In the genomic region with DNA sequence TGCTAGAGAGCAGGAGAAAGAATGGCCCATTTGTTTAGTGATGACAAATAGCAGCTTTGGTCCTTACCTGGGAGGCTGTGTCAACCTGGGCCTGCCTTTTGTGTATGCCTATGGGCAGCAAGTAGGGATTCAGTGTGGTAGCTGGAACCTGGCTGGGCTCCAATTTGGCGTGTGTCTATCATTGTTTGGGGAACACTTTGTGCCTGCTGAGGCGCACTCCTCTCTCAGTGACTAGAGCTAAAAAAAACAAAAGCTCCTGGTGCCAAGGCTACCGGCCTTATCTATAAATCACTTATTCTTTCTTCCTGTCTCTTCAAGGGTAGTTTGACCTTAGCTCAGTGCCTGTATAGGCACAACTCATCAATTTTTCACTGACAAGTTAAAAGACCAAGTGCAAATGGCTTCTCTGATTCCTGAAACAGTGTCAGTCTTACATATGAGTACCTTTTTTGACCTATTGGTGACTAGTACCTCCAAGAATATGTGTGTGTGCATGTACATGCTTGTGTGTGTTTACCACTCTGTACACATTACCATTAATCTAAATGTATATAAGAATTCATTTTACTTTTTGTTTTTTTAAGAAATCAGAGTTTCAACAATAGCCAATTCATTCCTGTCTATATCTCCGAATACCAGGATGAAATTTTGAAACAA, we compare ENCODE assay signal across 13 cellular contexts. TPM values are rescaled to one million over a fixed set of nuclear protein-coding genes. Genes with fewer than 3 reads are reported as not detected.
DNase-seq lines count a peak whose midpoint lies in the region; ATAC-seq and TF ChIP-seq lines count a peak whose summit lies in the region.
"Had no signal": no experiment of that assay in that cellular context is flagged by ENCODE, and none has a peak within 500 bp of the region (broad histone marks: within the 10 kb centered on the region; RNA-seq: fewer than 3 reads in every experiment).

No MANE protein-coding gene starts in this region.

- no peak overlapping the region for H3K4me3 Mint-ChIP-seq in Calu3 (ENCODE audit: low read depth, unreplicated experiment)

- intact Hi-C loops in Calu3 (cut with micrococcal nuclease; ENCODE audit: unreplicated experiment) (no loop called here), mucosa of descending colon (cut with DNase I, micrococcal nuclease) (no loop called here)

- H3K9me3 Mint-ChIP-seq in Calu3 (ENCODE audit: low read depth, unreplicated experiment): no peaks in the 10 kb centered on the region

- TF ChIP-seq CTCF in Calu3 (IDR thresholded peaks at IDR 0.05; ENCODE audit: unreplicated experiment) (no peak), mucosa of descending colon (IDR thresholded peaks at IDR 0.05) (no peak)

- H3K4me1 ChIP-seq in mucosa of descending colon (ENCODE audit: low read depth): no peaks in the 10 kb centered on the region
- H3K4me1 ChIP-seq: BE2C had no signal

- H3K4me3 ChIP-seq in mucosa of descending colon: no peak overlapping the region
- H3K4me3 ChIP-seq: PC-9, smooth muscle cell had no signal

- H3K9me3 ChIP-seq in mucosa of descending colon: no peaks in the 10 kb centered on the region
- H3K9me3 ChIP-seq: BE2C had no signal

- BruUV-seq in Calu3 (replicated peaks; lab: Mats Ljungman, UMichigan): no TSS peak

- DNase-seq in Calu3 (peak; percentile 63), NCI-H345 (lab: John Stamatoyannopoulos, UW) (peak; percentile 99), globus pallidus (ENCODE audit: low spot score) (peak; percentile 7), mucosa of descending colon (peak in 2 of 3 donors; percentile 3 to 55)
- DNase-seq in stimulated activated CD4-positive, alpha-beta T cell treated with anti-CD3 and anti-CD28 coated beads, Interleukin-15, amount 100 ng/mL, for 24 hours: no peak
- no peak for DNase-seq in stimulated activated CD4-positive, alpha-beta T cell treated with anti-CD3 and anti-CD28 coated beads, Interleukin-1b, Interleukin-23, amount 100 ng/mL, for 48 hours
- DNase-seq: BE2C; effector CD8-positive, alpha-beta T cell; T-helper 9 cell had no signal

- peaks cover 23% of the 10 kb centered on the region for H3K4me1 Mint-ChIP-seq in Calu3 (ENCODE audit: low read depth, unreplicated experiment)

- CTCF ChIA-PET in Calu3 (lab: Charles Lee): interaction anchor here (0.7 to 1.2 kb wide), 4 partner anchors 55 to 436 kb away, joined by 3 to 5 read pairs (median 4); partner anchors contain the start of gene GMNC

- H3K27ac Mint-ChIP-seq in Calu3 (ENCODE audit: unreplicated experiment): no peak overlapping the region

- ATAC-seq in mucosa of descending colon: peak; percentile 34
- no peak for ATAC-seq in HG02884 (IDR thresholded peaks at IDR 0.05; ENCODE audit: unreplicated experiment)
- no peak for ATAC-seq in HG02610 (IDR thresholded peaks at IDR 0.05; ENCODE audit: unreplicated experiment)

- peaks cover 7% of the 10 kb centered on the region for H3K36me3 Mint-ChIP-seq in Calu3 (ENCODE audit: insufficient read depth, unreplicated experiment)

- no peaks in the 10 kb centered on the region for H3K27me3 Mint-ChIP-seq in Calu3 (ENCODE audit: unreplicated experiment)

- H3K36me3 ChIP-seq in mucosa of descending colon (ENCODE audit: low read depth): no peaks in the 10 kb centered on the region
- H3K36me3 ChIP-seq: BE2C had no signal

RNA-seq across cellular contexts. Expression of gene GMNC, which starts 54.6 kb away (rescaled TPM):
- 0.24 and 0.29 TPM in 2 replicates for total RNA-seq in Calu3 (2022)
- total RNA-seq in mucosa of descending colon: not detected
- total RNA-seq: PC-9, smooth muscle cell had no signal

Comparison
In these comparisons a context has a peak if more than half of its experiments do, and no peak if none do; other contexts are left out.
1. DNase-seq: peak in Calu3 (single experiment), NCI-H345 (single experiment), globus pallidus (single experiment) and mucosa of descending colon (2 of 3); none in stimulated activated CD4-positive, alpha-beta T cell treated with anti-CD3 and anti-CD28 coated beads, Interleukin-15, amount 100 ng/mL, for 24 hours (single experiment) and stimulated activated CD4-positive, alpha-beta T cell treated with anti-CD3 and anti-CD28 coated beads, Interleukin-1b, Interleukin-23, amount 100 ng/mL, for 48 hours (single experiment).